In the genomic region with DNA sequence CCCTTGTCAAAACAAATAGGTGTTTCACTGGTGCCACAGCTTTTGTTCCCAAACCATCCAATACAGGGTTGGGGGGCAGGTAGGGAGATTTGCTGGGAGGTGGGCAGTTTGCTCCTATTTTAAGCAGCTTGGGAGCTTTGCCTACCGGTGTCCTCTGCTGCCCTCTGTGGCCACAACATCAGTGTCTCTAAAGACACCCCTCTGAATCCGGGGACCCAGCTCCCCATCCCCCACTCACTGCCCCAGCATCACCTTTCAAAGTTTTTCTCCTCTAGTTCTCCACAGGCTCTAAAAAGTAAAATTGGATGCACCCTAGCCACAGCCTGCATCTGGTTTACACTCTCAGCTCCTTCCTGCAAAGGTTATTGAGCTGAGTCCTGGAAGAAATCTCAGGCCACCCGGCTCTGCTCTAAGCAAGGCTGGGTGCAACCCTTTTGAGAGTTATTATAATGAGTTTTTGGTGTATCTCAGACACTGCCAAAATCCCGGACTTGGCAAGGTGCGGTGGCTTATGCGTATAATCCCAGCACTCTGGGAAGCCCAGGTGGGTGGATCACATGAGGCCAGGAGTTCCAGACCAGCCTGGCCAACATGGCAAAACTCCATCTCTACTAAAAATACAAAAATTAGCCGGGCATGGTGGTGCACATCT, we compare ENCODE assay signal across 1 cellular context.
TF ChIP-seq lines count a peak whose summit lies in the region.

No MANE protein-coding gene starts in this region.

TF ChIP-seq in SK-N-SH, 30 proteins besides CTCF, POLR2A, EP300 and RAD21 (continued from another document):
- TF ChIP-seq, protein P1, sequence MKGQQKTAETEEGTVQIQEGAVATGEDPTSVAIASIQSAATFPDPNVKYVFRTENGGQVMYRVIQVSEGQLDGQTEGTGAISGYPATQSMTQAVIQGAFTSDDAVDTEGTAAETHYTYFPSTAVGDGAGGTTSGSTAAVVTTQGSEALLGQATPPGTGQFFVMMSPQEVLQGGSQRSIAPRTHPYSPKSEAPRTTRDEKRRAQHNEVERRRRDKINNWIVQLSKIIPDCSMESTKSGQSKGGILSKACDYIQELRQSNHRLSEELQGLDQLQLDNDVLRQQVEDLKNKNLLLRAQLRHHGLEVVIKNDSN (IDR thresholded peaks at IDR 0.05; ENCODE audit: borderline replicate concordance, low read depth) = no peak
- no peak for TF ChIP-seq GATA2 (CRISPR knock-in tag; IDR thresholded peaks at IDR 0.05)
- no peak for TF ChIP-seq TCF12 (IDR thresholded peaks at IDR 0.05)
- TF ChIP-seq RCOR1 (IDR thresholded peaks at IDR 0.05; ENCODE audit: low read length) = no peak
- no peak for TF ChIP-seq TEAD4 (IDR thresholded peaks at IDR 0.05; ENCODE audit: borderline replicate concordance, insufficient read depth)
- no peak for TF ChIP-seq GABPA (IDR thresholded peaks at IDR 0.05; ENCODE audit: low read depth)
- no peak for TF ChIP-seq NRF1 (IDR thresholded peaks at IDR 0.05; ENCODE audit: low read depth, low read length)
- TF ChIP-seq SMC3 (IDR thresholded peaks at IDR 0.05; ENCODE audit: low read depth, low read length) = peak; percentile 60
- TF ChIP-seq YY1 (IDR thresholded peaks at IDR 0.05; ENCODE audit: low read depth) = no peak
